1 cellular context compared by ENCODE assay signal in the genomic region with DNA sequence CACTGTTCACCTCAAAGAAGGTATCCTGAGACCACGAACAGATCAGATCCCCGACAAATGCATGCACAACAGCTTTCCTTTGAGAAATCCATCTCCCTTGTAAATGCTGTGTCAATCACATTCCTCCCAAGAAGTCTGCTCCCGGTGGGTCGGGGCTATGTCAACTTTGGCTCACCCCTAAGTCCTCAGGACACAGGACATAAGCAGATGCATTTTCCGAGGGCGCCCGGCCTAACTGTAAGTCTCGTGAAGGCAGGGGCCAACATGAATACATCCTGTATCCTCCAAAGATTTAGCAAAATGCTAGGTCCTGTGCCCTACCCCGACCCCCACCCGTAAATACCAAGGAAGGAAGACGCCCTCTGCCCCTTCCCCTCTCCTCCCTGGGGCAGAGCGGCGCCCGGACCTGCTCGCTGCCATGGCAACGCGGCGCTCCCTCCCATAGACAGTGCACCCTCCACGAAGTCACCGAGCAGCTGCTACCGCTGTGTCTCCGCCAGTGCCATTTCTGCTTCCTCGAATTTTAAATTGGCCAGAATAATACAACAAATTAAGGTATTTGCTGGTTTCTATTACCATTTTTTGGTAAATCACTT.
TF ChIP-seq lines count a peak whose summit lies in the region.

No MANE protein-coding gene starts in this region.

TF ChIP-seq in WTC11, 78 proteins besides CTCF, POLR2A, EP300 and RAD21 (continued from another document):
- no peak for TF ChIP-seq GRHL2 (CRISPR knock-in tag; IDR thresholded peaks at IDR 0.05; ENCODE audit: insufficient replicate concordance, severe bottlenecking)
- no peak for TF ChIP-seq ZNF671 (CRISPR knock-in tag; IDR thresholded peaks at IDR 0.05)
- TF ChIP-seq ZNF219 (CRISPR knock-in tag; IDR thresholded peaks at IDR 0.05; ENCODE audit: borderline replicate concordance), result no peak
TF ChIP-seq in WTC11: peak in this region for 0.
